ENCODE assay signal across 9 cellular contexts in the genomic region with DNA sequence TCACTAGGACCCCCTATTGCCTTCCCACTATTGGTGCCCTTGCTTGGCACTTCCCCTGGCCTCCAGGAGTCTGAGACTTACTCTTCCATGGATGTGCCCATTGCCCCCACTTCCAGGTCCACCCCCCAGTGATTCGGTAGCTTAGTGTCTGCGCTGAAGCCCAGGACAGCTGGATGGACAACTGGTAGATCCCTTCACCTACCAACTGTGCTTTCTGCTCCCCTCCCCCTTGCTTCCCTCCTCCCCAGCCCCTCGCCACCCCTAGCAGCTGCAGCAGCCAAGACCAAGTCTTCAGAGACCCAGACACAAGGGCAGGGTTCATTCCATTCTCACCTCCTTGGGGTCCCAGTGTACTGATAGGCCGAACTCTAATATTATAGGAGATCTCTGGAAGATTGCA. TPM values are rescaled to one million over a fixed set of nuclear protein-coding genes. Genes with fewer than 3 reads are reported as not detected.
DNase-seq lines count a peak whose midpoint lies in the region; ATAC-seq and TF ChIP-seq lines count a peak whose summit lies in the region.
"Had no signal": no experiment of that assay in that cellular context is flagged by ENCODE, and none has a peak within 500 bp of the region (broad histone marks: within the 10 kb centered on the region; RNA-seq: fewer than 3 reads in every experiment).

No MANE protein-coding gene starts in this region.

- no peak overlapping the region for H3K4ac ChIP-seq in mesendoderm (ENCODE audit: low read depth, low read length)

- H3K36me3 ChIP-seq in MG63 (peaks cover 70% of the 10 kb centered on the region), mesendoderm (ENCODE audit: control insufficient read depth, insufficient read depth, low read length) (no peaks in the 10 kb centered on the region), tibial nerve (no peaks in the 10 kb centered on the region), OCI-LY7 (ENCODE audit: insufficient read depth, low read length) (no peaks in the 10 kb centered on the region)

- H3K9me2 ChIP-seq in OCI-LY7 (ENCODE audit: insufficient read depth, low read length): no peaks in the 10 kb centered on the region

- BruUV-seq in OCI-LY7 (replicated peaks; lab: Mats Ljungman, UMichigan): no TSS peak

- no CpG with 5 or more reads among the region's 4 CpGs for WGBS in mesendoderm (ENCODE audit: extremely low coverage, insufficient coverage, low lambda C conversion rate)
- WGBS in tibial nerve, 2 donors: 43 to 56% methylated on average over 4 of the region's 4 CpGs

- H4K8ac ChIP-seq in mesendoderm (ENCODE audit: low read depth, low read length): no peak overlapping the region

- H4K5ac ChIP-seq in mesendoderm (ENCODE audit: low read length): no peak overlapping the region

- H3K27me3 ChIP-seq in MG63 (no peaks in the 10 kb centered on the region), mesendoderm (ENCODE audit: insufficient read depth, low read length, poor library complexity) (no peaks in the 10 kb centered on the region), tibial nerve (no peaks in the 10 kb centered on the region)

- H4K20me1 ChIP-seq in OCI-LY7 (ENCODE audit: insufficient read depth, low read length): no peaks in the 10 kb centered on the region

- H2BK120ac ChIP-seq in mesendoderm (ENCODE audit: low read depth, low read length): no peak overlapping the region

- H3K79me2 ChIP-seq in mesendoderm (ENCODE audit: control insufficient read depth, insufficient read depth, low read length) (peaks cover 11% of the 10 kb centered on the region), OCI-LY7 (ENCODE audit: insufficient read depth, low read depth, low read length) (no peaks in the 10 kb centered on the region)

- POLR2A ChIA-PET in OCI-LY7 (lab: Charles Lee): interaction anchor here (1.1 to 2.0 kb wide), 3 partner anchors 14 to 24 kb away, joined by 4 to 5 read pairs (median 4); no protein-coding TSS in a partner anchor

- H2AFZ ChIP-seq in OCI-LY7 (ENCODE audit: low read length): no peak overlapping the region

- TF ChIP-seq POLR2A in tibial nerve (IDR thresholded peaks at IDR 0.05): no peak

- no peak for ATAC-seq in GM21717 (IDR thresholded peaks at IDR 0.05; ENCODE audit: unreplicated experiment)
- ATAC-seq: stimulated activated naive B cell treated with anti-CD40 and anti-IgM and Interleukin-4, amounts not matched to agents 10 μg/mL and 1 μg/mL and 100 μg/mL, for 72 hours had no signal

- peak overlapping the region; percentile 3 for H3K9ac ChIP-seq in mesendoderm (ENCODE audit: low read length)

- no peak overlapping the region for H2BK5ac ChIP-seq in mesendoderm (ENCODE audit: low read length)

- DNase-seq in MG63: no peak
- no peak for DNase-seq in caudate nucleus (lab: John Stamatoyannopoulos, UW)
- DNase-seq in mesendoderm: no peak
- no peak for DNase-seq in tibial nerve (ENCODE audit: low spot score in 2 of 2)
- DNase-seq in OCI-LY7 (ENCODE audit: low spot score): no peak
- DNase-seq in NOMO-1 (lab: John Stamatoyannopoulos, UW; ENCODE audit: unreplicated experiment in 2 of 2): no peak
- DNase-seq: NCI-H1417; stimulated activated naive B cell treated with anti-CD40 and anti-IgM and Interleukin-4, amounts not matched to agents 10 μg/mL and 1 μg/mL and 100 μg/mL, for 72 hours had no signal

- H3K9me3 ChIP-seq in MG63 (no peaks in the 10 kb centered on the region), tibial nerve (no peaks in the 10 kb centered on the region), OCI-LY7 (ENCODE audit: low read length) (no peaks in the 10 kb centered on the region)

- no peak overlapping the region for H2BK15ac ChIP-seq in mesendoderm (replicated peaks; ENCODE audit: low read depth)

- H3K4me1 ChIP-seq in mesendoderm (ENCODE audit: control insufficient read depth, low read depth, low read length) (peaks cover 24% of the 10 kb centered on the region), tibial nerve (peaks cover 11 to 100% (median 80%) of the 10 kb centered on the region in 4 donors), OCI-LY7 (ENCODE audit: insufficient read depth, low read length, poor library complexity, severe bottlenecking) (peaks cover 10% of the 10 kb centered on the region)

- peak overlapping the region; percentile 31 for H3K23ac ChIP-seq in mesendoderm (ENCODE audit: low read length)

- CTCF ChIA-PET in OCI-LY7 (lab: Charles Lee; ENCODE audit: unreplicated experiment): interaction anchor here (0.6 kb wide), 1 partner anchor 55 kb away, joined by 3 read pairs; no protein-coding TSS in a partner anchor

- H3K4me2 ChIP-seq in mesendoderm (ENCODE audit: low read length): no peak overlapping the region
- no peak overlapping the region for H3K4me2 ChIP-seq in OCI-LY7 (ENCODE audit: low read length)

- H3K56ac ChIP-seq in mesendoderm (ENCODE audit: low read length): peak overlapping the region; percentile 51

- no peak for TF ChIP-seq EP300 in tibial nerve (IDR thresholded peaks at IDR 0.05)

- TF ChIP-seq CTCF in tibial nerve (IDR thresholded peaks at IDR 0.05): no peak
- TF ChIP-seq CTCF in OCI-LY7 (conservative IDR thresholded peaks at IDR 0.05; ENCODE audit: low read length): no peak

- peak overlapping the region; percentile 25 for H3K4me3 ChIP-seq in MG63
- no peak overlapping the region for H3K4me3 ChIP-seq in mesendoderm (ENCODE audit: low read length)
- H3K4me3 ChIP-seq in tibial nerve: peak overlapping the region in 2 of 4 donors; percentile 12 to 47
- no peak overlapping the region for H3K4me3 ChIP-seq in OCI-LY7 (ENCODE audit: low read depth, low read length, poor library complexity, severe bottlenecking)

- intact Hi-C loops in OCI-LY7 (cut with micrococcal nuclease; ENCODE audit: unreplicated experiment): loop anchor here (10.0 kb wide), 1 partner anchor 323 kb away; no protein-coding TSS in a partner anchor

- H2AK5ac ChIP-seq in mesendoderm (ENCODE audit: low read length): no peak overlapping the region

- H3K18ac ChIP-seq in mesendoderm (ENCODE audit: low read length): no peak overlapping the region

- peaks cover 9% of the 10 kb centered on the region for H3K79me1 ChIP-seq in mesendoderm (ENCODE audit: low read length)

- H3K27ac ChIP-seq in caudate nucleus (ENCODE audit: low read depth, low read length) (peak overlapping the region; percentile 62), mesendoderm (ENCODE audit: low read depth, low read length) (no peak overlapping the region), tibial nerve (peak overlapping the region; percentile 94 to 98 (median 96)), OCI-LY7 (ENCODE audit: low read depth, low read length, poor library complexity, severe bottlenecking) (no peak overlapping the region)

RNA-seq across cellular contexts. Expression of gene LMNA, which starts 6.9 kb away (rescaled TPM):
- 1,337 and 1,568 TPM in 2 replicates for total RNA-seq in MG63 (2014; rRNA removed; shearing (Covaris generic); ENCODE audit: low replicate concordance)
- 59.4 TPM for polyA plus RNA-seq in mesendoderm (2013, experiment 1 of 2)
- 59.0 TPM for polyA plus RNA-seq in mesendoderm (2013, experiment 2 of 2)
- total RNA-seq in tibial nerve: 100 to 1,000 TPM; 371 to 501 (median 419) TPM
- 12.9 and 14.3 TPM in 2 replicates for total RNA-seq in OCI-LY7 (2014; rRNA removed; shearing (Covaris generic))
- total RNA-seq in OCI-LY7 (2022): 5.0 and 6.5 TPM in 2 replicates

RNA-seq across cellular contexts. Expression of gene SEMA4A, which starts 31.9 kb away (rescaled TPM):
- total RNA-seq in MG63 (2014; rRNA removed; shearing (Covaris generic); ENCODE audit: low replicate concordance): 0.49 TPM in 1 of 2 replicates, not detected in the other
- polyA plus RNA-seq in mesendoderm (2013, experiment 1 of 2): 1.3 TPM
- 1.1 TPM for polyA plus RNA-seq in mesendoderm (2013, experiment 2 of 2)
- total RNA-seq in tibial nerve (1 to 10 TPM; 1.8 to 4.6 (median 3.5) TPM), OCI-LY7 (2022) (196 and 205 TPM in 2 replicates)
- total RNA-seq in OCI-LY7 (2014; rRNA removed; shearing (Covaris generic)): 77.8 and 81.2 TPM in 2 replicates

RNA-seq across cellular contexts. Expression of gene MEX3A, which starts 39.2 kb away (rescaled TPM):
- total RNA-seq in MG63 (2014; rRNA removed; shearing (Covaris generic); ENCODE audit: low replicate concordance): 2.3 and 2.7 TPM in 2 replicates
- 44.2 TPM for polyA plus RNA-seq in mesendoderm (2013, experiment 1 of 2)
- 43.0 TPM for polyA plus RNA-seq in mesendoderm (2013, experiment 2 of 2)
- 1 to 10 TPM in 1 of 4 donors, under 1 TPM in 3; under 0.01 to 1.2 (median 0.43) TPM for total RNA-seq in tibial nerve
- total RNA-seq in OCI-LY7 (2014; rRNA removed; shearing (Covaris generic)): 4.5 and 5.3 TPM in 2 replicates
- 5.3 and 5.5 TPM in 2 replicates for total RNA-seq in OCI-LY7 (2022)

Comparison
In these comparisons a context has a peak if more than half of its experiments do, and no peak if none do; other contexts are left out.
1. H3K27ac ChIP-seq: peak in caudate nucleus (single experiment) and tibial nerve (4 of 4); none in mesendoderm (single experiment) and OCI-LY7 (single experiment).
2. RNA of gene LMNA, which starts 6.9 kb away (total RNA-seq): 1,337 to 1,568 TPM in MG63 and 371 to 501 TPM in tibial nerve; 5.0 to 14.3 TPM in OCI-LY7; every median in the first group is over 10 times any median in the second.
3. RNA of gene SEMA4A, which starts 31.9 kb away (total RNA-seq): 77.8 to 205 TPM in OCI-LY7; 1.8 to 4.6 TPM in tibial nerve and 0.49 TPM in MG63; every median in the first group is over 10 times any median in the second.